In genomic region chr5:62199792-62200716, GRCh38 we compare ENCODE assay signal across 1 cellular context.
TF ChIP-seq lines count a peak whose summit lies in the region.

No MANE protein-coding gene starts in this region.

TF ChIP-seq in K562, 482 proteins besides CTCF, POLR2A, EP300 and RAD21 (continued from another document):
- TF ChIP-seq THRB (CRISPR knock-in tag; conservative IDR thresholded peaks at IDR 0.05) (no peak), TAL1 (IDR thresholded peaks at IDR 0.05) (no peak), POLR2B (IDR thresholded peaks at IDR 0.05; ENCODE audit: low read depth, partially characterized antibody) (no peak)
TF ChIP-seq in K562: peak in this region for 2.
